Comparison of ENCODE assay signal across 1 cellular context in genomic region chr16:70289229-70290098, GRCh38.
TF ChIP-seq lines count a peak whose summit lies in the region.

Gene AARS1 (minus strand): TSS chr16:70289506. CDS start chr16:70282763, 6,743 bp downstream.

TF ChIP-seq in A549, 52 proteins besides CTCF, POLR2A, EP300 and RAD21 (continued from another document):
- TF ChIP-seq E2F6 (IDR thresholded peaks at IDR 0.05; ENCODE audit: borderline replicate concordance, low read depth) (no peak), RFX5 (IDR thresholded peaks at IDR 0.05) (0 out of 2 replicates have a peak, but pooled peaks have one; percentile 53), CHD4 (IDR thresholded peaks at IDR 0.05; ENCODE audit: borderline replicate concordance) (no peak), EHMT2 (IDR thresholded peaks at IDR 0.05; ENCODE audit: low read depth) (no peak), NR3C1 (IDR thresholded peaks at IDR 0.05) (no peak), MAX (IDR thresholded peaks at IDR 0.05) (peak; percentile 86), ZFP36 (IDR thresholded peaks at IDR 0.05; ENCODE audit: borderline replicate concordance, partially characterized antibody) (no peak), HOXB5 (CRISPR knock-in tag; IDR thresholded peaks at IDR 0.05) (0 out of 2 replicates have a peak, but pooled peaks have one; percentile 26), HOXB13 (CRISPR knock-in tag; IDR thresholded peaks at IDR 0.05; ENCODE audit: low read depth) (no peak), CEBPB (IDR thresholded peaks at IDR 0.05) (peak; percentile 30 to 79; a peak in 2 of 4 replicates), TFCP2L1 (CRISPR knock-in tag; IDR thresholded peaks at IDR 0.05) (0 out of 2 replicates have a peak, but pooled peaks have one; percentile 22), ESRRA (IDR thresholded peaks at IDR 0.05; ENCODE audit: borderline replicate concordance, low read length) (no peak), JUNB (IDR thresholded peaks at IDR 0.05) (no peak), MAZ (IDR thresholded peaks at IDR 0.05; ENCODE audit: borderline replicate concordance, low read depth, low read length) (peak; percentile 86; the same call in 1 of the 2 replicates), SMC3 (IDR thresholded peaks at IDR 0.05) (no peak)
- TF ChIP-seq, protein P1, sequence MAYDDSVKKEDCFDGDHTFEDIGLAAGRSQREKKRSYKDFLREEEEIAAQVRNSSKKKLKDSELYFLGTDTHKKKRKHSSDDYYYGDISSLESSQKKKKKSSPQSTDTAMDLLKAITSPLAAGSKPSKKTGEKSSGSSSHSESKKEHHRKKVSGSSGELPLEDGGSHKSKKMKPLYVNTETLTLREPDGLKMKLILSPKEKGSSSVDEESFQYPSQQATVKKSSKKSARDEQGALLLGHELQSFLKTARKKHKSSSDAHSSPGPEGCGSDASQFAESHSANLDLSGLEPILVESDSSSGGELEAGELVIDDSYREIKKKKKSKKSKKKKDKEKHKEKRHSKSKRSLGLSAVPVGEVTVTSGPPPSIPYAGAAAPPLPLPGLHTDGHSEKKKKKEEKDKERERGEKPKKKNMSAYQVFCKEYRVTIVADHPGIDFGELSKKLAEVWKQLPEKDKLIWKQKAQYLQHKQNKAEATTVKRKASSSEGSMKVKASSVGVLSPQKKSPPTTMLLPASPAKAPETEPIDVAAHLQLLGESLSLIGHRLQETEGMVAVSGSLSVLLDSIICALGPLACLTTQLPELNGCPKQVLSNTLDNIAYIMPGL (CRISPR knock-in tag; IDR thresholded peaks at IDR 0.05; ENCODE audit: borderline replicate concordance), result no peak
